In the genomic region with DNA sequence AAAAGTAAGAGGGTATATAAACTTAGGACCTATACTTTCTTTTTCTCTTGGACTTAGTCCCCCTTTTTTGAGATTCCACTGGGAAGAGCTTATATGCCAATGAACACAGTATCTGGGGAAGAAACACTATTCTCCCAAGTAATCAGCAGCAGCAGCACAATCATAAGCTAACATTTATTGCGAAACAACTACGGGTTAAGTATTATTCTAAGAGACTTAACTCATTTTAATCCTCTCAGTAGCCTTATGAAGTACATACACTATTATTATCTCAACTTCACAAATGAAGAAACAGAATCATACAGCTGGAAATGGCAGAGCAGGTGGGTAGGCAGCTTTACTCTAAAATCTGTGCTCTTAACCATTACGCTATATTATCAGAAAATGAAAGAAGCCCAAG, we compare ENCODE assay signal across 18 cellular contexts.
"Had no signal": no experiment of that assay in that cellular context is flagged by ENCODE, and none has a peak within 500 bp of the region (broad histone marks: within the 10 kb centered on the region; RNA-seq: fewer than 3 reads in every experiment).

No MANE protein-coding gene starts in this region.

- H3K9me3 Mint-ChIP-seq: activated CD4-positive, alpha-beta memory T cell treated with anti-CD3 and anti-CD28 coated beads, Interleukin-2, amount 10 ng/mL, durations not matched to agents 7 days and 5 days; activated T-helper 2 cell treated with anti-CD3 and anti-CD28 coated beads, Interferon-gamma antibody, Interleukin-2, Interleukin-4, amounts not matched to agents 10 μg/mL and 5 μg/mL and 100 μg/mL, durations not matched to agents 14 hours and 24 hours and 36 hours; effector memory CD8-positive, alpha-beta T cell; naive thymus-derived CD8-positive, alpha-beta T cell; stimulated activated memory B cell treated with anti-CD40 and anti-IgM and Interleukin-4, amounts not matched to agents 10 μg/mL and 1 μg/mL and 100 μg/mL, for 72 hours; T-helper 2 cell treated with Interferon-gamma antibody and Interleukin-4, amounts not matched to agents 5 μg/mL and 100 μg/mL, for 36 hours; WTC11 had no signal

- ATAC-seq: effector memory CD8-positive, alpha-beta T cell; stimulated activated memory B cell treated with anti-CD40 and anti-IgM and Interleukin-4, amounts not matched to agents 10 μg/mL and 1 μg/mL and 100 μg/mL, for 72 hours had no signal

- H3K27me3 Mint-ChIP-seq: activated CD4-positive, alpha-beta memory T cell treated with anti-CD3 and anti-CD28 coated beads, Interleukin-2, amount 10 ng/mL, durations not matched to agents 7 days and 5 days; activated CD8-positive, alpha-beta memory T cell treated with anti-CD3 and anti-CD28 coated beads, Interleukin-2, amount 10 ng/mL, durations not matched to agents 7 days and 5 days; effector memory CD8-positive, alpha-beta T cell; naive thymus-derived CD8-positive, alpha-beta T cell; stimulated activated memory B cell treated with anti-CD40 and anti-IgM and Interleukin-4, amounts not matched to agents 10 μg/mL and 1 μg/mL and 100 μg/mL, for 72 hours had no signal

- H3K4me3 ChIP-seq: prostate gland, sigmoid colon, thyroid gland had no signal

- H3K4me1 Mint-ChIP-seq: activated CD4-positive, alpha-beta memory T cell treated with anti-CD3 and anti-CD28 coated beads, Interleukin-2, amount 10 ng/mL, durations not matched to agents 7 days and 5 days; activated CD8-positive, alpha-beta memory T cell treated with anti-CD3 and anti-CD28 coated beads, Interleukin-2, amount 10 ng/mL, durations not matched to agents 7 days and 5 days; stimulated activated memory B cell treated with anti-CD40 and anti-IgM and Interleukin-4, amounts not matched to agents 10 μg/mL and 1 μg/mL and 100 μg/mL, for 72 hours had no signal

- H3K4me1 ChIP-seq: prostate gland, sigmoid colon, thyroid gland had no signal

- H3K27ac Mint-ChIP-seq: activated CD8-positive, alpha-beta memory T cell treated with anti-CD3 and anti-CD28 coated beads, Interleukin-2, amount 10 ng/mL, durations not matched to agents 7 days and 5 days; activated T-helper 2 cell treated with anti-CD3 and anti-CD28 coated beads, Interferon-gamma antibody, Interleukin-2, Interleukin-4, amounts not matched to agents 10 μg/mL and 5 μg/mL and 100 μg/mL, durations not matched to agents 14 hours and 24 hours and 36 hours; stimulated activated memory B cell treated with anti-CD40 and anti-IgM and Interleukin-4, amounts not matched to agents 10 μg/mL and 1 μg/mL and 100 μg/mL, for 72 hours; T-helper 2 cell treated with Interferon-gamma antibody and Interleukin-4, amounts not matched to agents 5 μg/mL and 100 μg/mL, for 36 hours; WTC11 had no signal

- H3K4me3 Mint-ChIP-seq: activated CD4-positive, alpha-beta memory T cell treated with anti-CD3 and anti-CD28 coated beads, Interleukin-2, amount 10 ng/mL, durations not matched to agents 7 days and 5 days; activated CD8-positive, alpha-beta memory T cell treated with anti-CD3 and anti-CD28 coated beads, Interleukin-2, amount 10 ng/mL, durations not matched to agents 7 days and 5 days; effector memory CD8-positive, alpha-beta T cell; naive thymus-derived CD8-positive, alpha-beta T cell; stimulated activated memory B cell treated with anti-CD40 and anti-IgM and Interleukin-4, amounts not matched to agents 10 μg/mL and 1 μg/mL and 100 μg/mL, for 72 hours; T-helper 2 cell treated with Interferon-gamma antibody and Interleukin-4, amounts not matched to agents 5 μg/mL and 100 μg/mL, for 36 hours; WTC11 had no signal

- H3K27ac ChIP-seq: prostate gland, sigmoid colon, thyroid gland had no signal

- DNase-seq: activated CD4-positive, alpha-beta memory T cell treated with anti-CD3 and anti-CD28 coated beads, Interleukin-2, amount 10 ng/mL, durations not matched to agents 7 days and 5 days; activated CD4-positive, alpha-beta T cell treated with anti-CD3 and anti-CD28 coated beads for 48 hours; activated CD8-positive, alpha-beta memory T cell treated with anti-CD3 and anti-CD28 coated beads, Interleukin-2, amount 10 ng/mL, durations not matched to agents 7 days and 5 days; activated naive CD4-positive, alpha-beta T cell treated with Interleukin-2 at 50 U/mL for 16 hours; amygdala; effector memory CD8-positive, alpha-beta T cell; foreskin melanocyte; glutamatergic neuron; hypothalamus; naive thymus-derived CD8-positive, alpha-beta T cell; sigmoid colon; stimulated activated CD4-positive, alpha-beta T cell treated with anti-CD3 and anti-CD28 coated beads, Interleukin-4, amount 100 ng/mL, for 24 hours; thyroid gland had no signal

- H3K27me3 ChIP-seq: sigmoid colon, thyroid gland had no signal

- H3K9me3 ChIP-seq: prostate gland, sigmoid colon, thyroid gland had no signal
